Comparison of ENCODE assay signal across 18 cellular contexts in genomic region chr15:42730536-42730935, GRCh38. TPM values are rescaled to one million over a fixed set of nuclear protein-coding genes. Genes with fewer than 3 reads are reported as not detected.
A peak's percentile ranks its signal among the peaks of the same experiment; 100 is the strongest.
DNase-seq lines count a peak whose midpoint lies in the region; ATAC-seq and TF ChIP-seq lines count a peak whose summit lies in the region.
"Had no signal": no experiment of that assay in that cellular context is flagged by ENCODE, and none has a peak within 500 bp of the region (broad histone marks: within the 10 kb centered on the region; RNA-seq: fewer than 3 reads in every experiment).

No MANE protein-coding gene starts in this region.

- DNase-seq in H7: peak; percentile 48
- no peak for DNase-seq in WTC11 (ENCODE audit: low spot score)
- DNase-seq in nephron progenitor cell: no peak
- DNase-seq in SKM-1 (lab: John Stamatoyannopoulos, UW; ENCODE audit: unreplicated experiment): no peak
- no peak for DNase-seq in NCI-H146 (lab: John Stamatoyannopoulos, UW)
- DNase-seq: ACHN; BE2C; C1 segment of cervical spinal cord; CD4-positive, CD25-positive, alpha-beta regulatory T cell; CD8-positive, alpha-beta memory T cell; COR-L47; DMS 273 treated with DMSO at 0.1 percent for 48 hours; DMS53; DND-41; EL; HCEC 1CT had no signal

- H3K27me3 Mint-ChIP-seq in WTC11 (ENCODE audit: low read depth) (no peaks in the 10 kb centered on the region), nephron progenitor cell (ENCODE audit: low read depth, poor library complexity) (no peaks in the 10 kb centered on the region)
- H3K27me3 Mint-ChIP-seq: CD4-positive, CD25-positive, alpha-beta regulatory T cell; CD8-positive, alpha-beta memory T cell had no signal

- peak overlapping the region; percentile 11; the same call in 1 of the 2 replicates for H3K27ac Mint-ChIP-seq in WTC11
- H3K27ac Mint-ChIP-seq in nephron progenitor cell: peak overlapping the region; percentile 92

- H3K36me3 Mint-ChIP-seq in WTC11 (peaks cover 50% of the 10 kb centered on the region), nephron progenitor cell (ENCODE audit: low read depth) (peaks cover 67% of the 10 kb centered on the region)

- TF ChIP-seq CTCF in WTC11 (IDR thresholded peaks at IDR 0.05) (no peak), nephron progenitor cell (IDR thresholded peaks at IDR 0.05) (no peak)

- H3K4me3 ChIP-seq in H7 (ENCODE audit: insufficient read depth, low read depth, low read length): no peak overlapping the region
- H3K4me3 ChIP-seq: GM12878 had no signal

- CTCF ChIA-PET in WTC11 (lab: Charles Lee): interaction anchor here (1.2 kb wide), 1 partner anchor 8 kb away, joined by 5 read pairs; no protein-coding TSS in a partner anchor

- POLR2A ChIA-PET in WTC11 (lab: Charles Lee): no interaction called here

- H3K9me3 Mint-ChIP-seq in WTC11 (no peaks in the 10 kb centered on the region), nephron progenitor cell (no peaks in the 10 kb centered on the region)
- H3K9me3 Mint-ChIP-seq: CD4-positive, CD25-positive, alpha-beta regulatory T cell; CD8-positive, alpha-beta memory T cell had no signal

- H3K4me3 Mint-ChIP-seq in WTC11 (no peak overlapping the region), nephron progenitor cell (no peak overlapping the region)
- H3K4me3 Mint-ChIP-seq: CD4-positive, CD25-positive, alpha-beta regulatory T cell had no signal

- no peaks in the 10 kb centered on the region for H3K27me3 ChIP-seq in H7 (ENCODE audit: control insufficient read depth, insufficient read depth, low read length)
- H3K27me3 ChIP-seq: BE2C had no signal

- H3K4me1 Mint-ChIP-seq in WTC11 (peaks cover 17% of the 10 kb centered on the region), nephron progenitor cell (peaks cover 26% of the 10 kb centered on the region)

- peaks cover 37% of the 10 kb centered on the region for H3K36me3 ChIP-seq in H7 (replicated peaks; ENCODE audit: control insufficient read depth, insufficient read depth, low read length)

- no peak for ATAC-seq in WTC11
- ATAC-seq in HG03520 (IDR thresholded peaks at IDR 0.05; ENCODE audit: unreplicated experiment): no peak
- ATAC-seq: GM12878 had no signal

TF ChIP-seq in WTC11, 78 proteins besides CTCF, POLR2A, EP300 and RAD21:
- no peak for TF ChIP-seq MYBL2 (CRISPR knock-in tag; IDR thresholded peaks at IDR 0.05)
- TF ChIP-seq ATF3 (CRISPR knock-in tag; conservative IDR thresholded peaks at IDR 0.05): no peak
- TF ChIP-seq FOXP1 (CRISPR knock-in tag; IDR thresholded peaks at IDR 0.05; ENCODE audit: borderline replicate concordance): no peak
TF ChIP-seq in WTC11: peak in this region for 0.

RNA-seq across cellular contexts. Expression of gene CDAN1, which starts 6.4 kb away (rescaled TPM):
- 14.3 and 15.9 TPM in 2 replicates for total RNA-seq in H7 (2014; rRNA removed; shearing (Covaris generic))
- 16.4 to 24.2 TPM (median 23.0 TPM) in 3 replicates for total RNA-seq in WTC11 (2021)
